Comparison of ENCODE assay signal across 8 cellular contexts in genomic region chr16:969508-970378, GRCh38. TPM values are rescaled to one million over a fixed set of nuclear protein-coding genes. Genes with fewer than 3 reads are reported as not detected.
DNase-seq lines count a peak whose midpoint lies in the region; ATAC-seq, FAIRE-seq and TF ChIP-seq lines count a peak whose summit lies in the region.

No MANE protein-coding gene starts in this region.

- no peak for TF ChIP-seq EP300 in H1 (IDR thresholded peaks at IDR 0.05; ENCODE audit: borderline replicate concordance in 1 of 2, low read depth in 2 of 2, low read length in 2 of 2)

- H3K79me2 ChIP-seq in PC-3 (ENCODE audit: low read length) (peaks cover 27% of the 10 kb centered on the region), H1 (ENCODE audit: control insufficient read depth in 1 of 2, insufficient read depth in 2 of 2, low read length in 2 of 2) (no peaks in the 10 kb centered on the region)

- H3K18ac ChIP-seq in H1 (ENCODE audit: extremely low read depth, low read length) = no peak overlapping the region; the same call in 1 of the 2 replicates

- no peak overlapping the region for H2BK15ac ChIP-seq in H1 (ENCODE audit: low read length)

- H3K27ac ChIP-seq in PC-3 (ENCODE audit: low read length) (peak overlapping the region; percentile 43; the same call in 1 of the 2 replicates), H1 (ENCODE audit: low read depth, low read length) (no peak overlapping the region), mucosa of rectum (ENCODE audit: low read depth in 2 of 2, low read length in 2 of 2) (peak overlapping the region; percentile 87 to 89)

- peak overlapping the region; percentile 15 for H4K91ac ChIP-seq in H1 (replicated peaks; ENCODE audit: insufficient read length, low read length)

- WGBS in H1 (ENCODE audit: extremely low coverage in 1 of 2, insufficient coverage in 1 of 2, insufficient read length in 1 of 2, insufficient replicate concordance in 2 of 2, low coverage in 1 of 2, low lambda C conversion rate in 2 of 2, missing lambda C conversion rate in 1 of 2), 2 experiments = 71% methylated on average over 38 of the region's 53 CpGs; no CpG with 5 or more reads in 1 of the 2 experiments

- no peak overlapping the region for H3K14ac ChIP-seq in H1 (ENCODE audit: insufficient read length)

- peak overlapping the region; percentile 30 for H3K56ac ChIP-seq in H1 (replicated peaks; ENCODE audit: insufficient read length, low read depth, low read length)

- H3K23ac ChIP-seq in H1 (ENCODE audit: insufficient read length) = no peak overlapping the region

- H3K4me3 ChIP-seq in PC-3 (ENCODE audit: low read length) = peak overlapping the region; percentile 94
- peak overlapping the region; percentile 61 to 95 (median 70) for H3K4me3 ChIP-seq in H1 (ENCODE audit: extremely low read depth in 1 of 4, insufficient read depth in 2 of 4, low read depth in 3 of 4, low read length in 4 of 4)
- peak overlapping the region; percentile 75 to 88 for H3K4me3 ChIP-seq in mucosa of rectum (ENCODE audit: low read length in 2 of 2)

- H3K79me1 ChIP-seq in H1 (ENCODE audit: low read depth, low read length) = no peaks in the 10 kb centered on the region; the same call in 1 of the 2 replicates

- peaks cover 12% of the 10 kb centered on the region for H3K4me1 ChIP-seq in PC-3 (ENCODE audit: insufficient read depth, low read length)
- peaks cover 0 to 10% (median 6%) of the 10 kb centered on the region in 4 experiments; a peak in 6 of 7 replicates for H3K4me1 ChIP-seq in H1 (replicated peaks in 1 of 4; ENCODE audit: control insufficient read depth in 3 of 4, insufficient read depth in 4 of 4, low read length in 3 of 4)
- peaks cover 10 to 15% of the 10 kb centered on the region in 2 donors for H3K4me1 ChIP-seq in mucosa of rectum (ENCODE audit: control insufficient read depth in 2 of 2, insufficient read depth in 2 of 2, low read length in 2 of 2)

- H3F3A ChIP-seq in PC-3 (ENCODE audit: low read length, unreplicated experiment) = no peaks in the 10 kb centered on the region

- no peak for FAIRE-seq in H1 (lab: Jason Lieb, UNC)

- no peaks in the 10 kb centered on the region for H3K27me3 ChIP-seq in PC-3 (ENCODE audit: low read length)
- peaks cover 0 to 25% (median 14%) of the 10 kb centered on the region in 4 experiments; a peak in 6 of 7 replicates for H3K27me3 ChIP-seq in H1 (replicated peaks in 1 of 4; ENCODE audit: control insufficient read depth in 3 of 4, extremely low read depth in 1 of 4, insufficient read depth in 3 of 4, low read length in 3 of 4)
- H3K27me3 ChIP-seq in mucosa of rectum (ENCODE audit: control insufficient read depth in 2 of 2, insufficient read depth in 2 of 2, low read length in 2 of 2) = no peaks in the 10 kb centered on the region

- peak; percentile 12 for ATAC-seq in GM19395 (IDR thresholded peaks at IDR 0.05; ENCODE audit: unreplicated experiment)
- ATAC-seq in PC-3 = 0 out of 2 replicates have a peak, but pooled peaks have one; percentile 6
- no peak for ATAC-seq in GM19328 (IDR thresholded peaks at IDR 0.05; ENCODE audit: unreplicated experiment)

- peaks cover 4% of the 10 kb centered on the region; the same call in 1 of the 2 replicates for H3K23me2 ChIP-seq in H1 (ENCODE audit: low read depth, low read length)

- H3K36me3 ChIP-seq in PC-3 (ENCODE audit: low read depth, low read length) = no peaks in the 10 kb centered on the region; the same call in none of the 2 replicates
- no peaks in the 10 kb centered on the region for H3K36me3 ChIP-seq in H1 (ENCODE audit: control insufficient read depth in 2 of 4, insufficient read depth in 4 of 4, low read length in 3 of 4)
- peaks cover 0 to 4% of the 10 kb centered on the region in 2 donors for H3K36me3 ChIP-seq in mucosa of rectum (ENCODE audit: control insufficient read depth in 2 of 2, insufficient read depth in 2 of 2, low read length in 2 of 2)

- CTCF ChIA-PET in PC-3 (lab: Charles Lee) (no interaction called here), H1 (lab: Charles Lee; ENCODE audit: partially characterized antibody) (no interaction called here)

- H3K9me3 ChIP-seq in PC-3 (ENCODE audit: low read length) = no peaks in the 10 kb centered on the region
- peaks cover 0 to 4% of the 10 kb centered on the region in 2 experiments; a peak in 1 of 4 replicates for H3K9me3 ChIP-seq in H1 (ENCODE audit: insufficient read depth in 2 of 2, low read depth in 1 of 2, low read length in 1 of 2)
- H3K9me3 ChIP-seq in mucosa of rectum (ENCODE audit: control insufficient read depth in 2 of 2, low read length in 2 of 2) = no peaks in the 10 kb centered on the region

- peak overlapping the region; percentile 71 for H4K8ac ChIP-seq in H1 (ENCODE audit: extremely low read depth, insufficient read depth, low read length)

- H2AK5ac ChIP-seq in H1 (ENCODE audit: low read depth, low read length) = no peak overlapping the region

- TF ChIP-seq CTCF in PC-3 (conservative IDR thresholded peaks at IDR 0.05; ENCODE audit: low read depth, low read length) (no peak), H1 (IDR thresholded peaks at IDR 0.05; ENCODE audit: control extremely low read depth in 1 of 3, insufficient read depth in 1 of 3, low read depth in 1 of 3, low read length in 3 of 3) (no peak)

- no peak for TF ChIP-seq RAD21 in H1 (IDR thresholded peaks at IDR 0.05 in 1 of 2, conservative IDR thresholded peaks at IDR 0.05 in 1 of 2; ENCODE audit: low read depth in 2 of 2, low read length in 2 of 2)

- TSS peak; percentile 37 for BruUV-seq in PC-3 (replicated peaks; lab: Mats Ljungman, UMichigan)

- no peak overlapping the region for H4K5ac ChIP-seq in H1 (ENCODE audit: insufficient read length, low read depth, low read length)

- no peak overlapping the region for H2BK120ac ChIP-seq in H1 (replicated peaks; ENCODE audit: low read depth, low read length)

- H3K4ac ChIP-seq in H1 (replicated peaks; ENCODE audit: insufficient read length, low read depth, low read length) = no peak overlapping the region

- H2AFZ ChIP-seq in PC-3 (ENCODE audit: low read length) = no peak overlapping the region
- no peak overlapping the region for H2AFZ ChIP-seq in H1 (ENCODE audit: low read length)

- H2BK5ac ChIP-seq in H1 (ENCODE audit: low read depth, low read length) = no peak overlapping the region

- H3K4me2 ChIP-seq in PC-3 (ENCODE audit: low read length) (peak overlapping the region; percentile 91), H1 (ENCODE audit: insufficient read depth in 1 of 2, low read depth in 2 of 2, low read length in 2 of 2) (peak overlapping the region; percentile 40 to 94)

- no peak overlapping the region for H2BK12ac ChIP-seq in H1 (ENCODE audit: low read depth, low read length)

- H4K20me1 ChIP-seq in PC-3 (ENCODE audit: low read length) (no peaks in the 10 kb centered on the region), H1 (replicated peaks in 1 of 2; ENCODE audit: control insufficient read depth in 1 of 2, insufficient read depth in 2 of 2, low read length in 2 of 2) (no peaks in the 10 kb centered on the region)

- H3K9me2 ChIP-seq in PC-3 (replicated peaks; ENCODE audit: low read length) = no peaks in the 10 kb centered on the region

- intact Hi-C loops in PC-3 (cut with micrococcal nuclease) = no loop called here

- peak; percentile 6 for DNase-seq in PC-3
- peak in 1 of 2 experiments; percentile 67 for DNase-seq in H1 (ENCODE audit: low read depth in 1 of 2, low spot score in 2 of 2)
- DNase-seq in OCI-M1 (lab: John Stamatoyannopoulos, UW) = no peak
- no peak for DNase-seq in stimulated activated CD4-positive, alpha-beta T cell treated with anti-CD3 and anti-CD28 coated beads, Interleukin-4, amount 100 ng/mL, for 1 hour
- no peak for DNase-seq in stimulated activated CD4-positive, alpha-beta T cell treated with anti-CD3 and anti-CD28 coated beads, Interleukin-1b, Interleukin-23, amount 100 ng/mL, for 48 hours

- H3K9ac ChIP-seq in PC-3 (ENCODE audit: low read length) (peak overlapping the region; percentile 96), H1 (replicated peaks in 1 of 4; ENCODE audit: extremely low read depth in 1 of 4, low read depth in 3 of 4, low read length in 3 of 4) (peak overlapping the region in 2 of 4 experiments; percentile 38 to 44; a peak in 1 of 7 replicates), mucosa of rectum (ENCODE audit: low read depth in 1 of 2, low read length in 2 of 2) (peak overlapping the region; percentile 24 to 81)

- no peak overlapping the region for H2BK20ac ChIP-seq in H1 (ENCODE audit: low read length)

- POLR2A ChIA-PET in PC-3 (lab: Charles Lee; ENCODE audit: unreplicated experiment) = no interaction called here
- POLR2A ChIA-PET in H1 (lab: Charles Lee; ENCODE audit: partially characterized antibody) = no interaction called here

- TF ChIP-seq POLR2A in H1 (IDR thresholded peaks at IDR 0.05; ENCODE audit: control extremely low read depth in 1 of 2, low read depth in 2 of 2, low read length in 2 of 2) = no peak

TF ChIP-seq in H1, 55 proteins besides CTCF, POLR2A, EP300 and RAD21 (continues in another document):
- TF ChIP-seq FOSL1 (IDR thresholded peaks at IDR 0.05; ENCODE audit: insufficient read depth, low read depth, low read length) (no peak), JUND (IDR thresholded peaks at IDR 0.05; ENCODE audit: low read length) (no peak), SUZ12 (IDR thresholded peaks at IDR 0.05; ENCODE audit: low read length) (peak; percentile 25; the same call in 1 of the 2 replicates), SAP30 (IDR thresholded peaks at IDR 0.05; ENCODE audit: insufficient read depth, insufficient replicate concordance, low read length) (no peak), RBBP5 (IDR thresholded peaks at IDR 0.05; ENCODE audit: borderline replicate concordance, low read depth, low read length) (no peak)

RNA-seq across cellular contexts. Expression of gene LMF1, which starts 1.0 kb away (rescaled TPM):
- 12.9 and 13.5 TPM in 2 replicates for total RNA-seq in PC-3 (2014; rRNA removed)
- 3.5 and 5.1 TPM in 2 replicates for total RNA-seq in H1 (2021; fragmentation: NEBNext Ultra II Directional; extraction: Animal tissue kit (Norgen Biotek cat#: 25700))
- polyA plus RNA-seq in H1 (2011; rRNA removed) = 9.0 and 9.1 TPM in 2 replicates
- polyA plus RNA-seq in H1 (2011; cell fraction: cytosol; rRNA removed) = 3.9 TPM
- polyA plus RNA-seq in H1 (2011; cell fraction: nucleus; rRNA removed) = 13.2 TPM
- 3.0 to 6.8 TPM (median 5.8 TPM) in 4 replicates for polyA plus RNA-seq in H1 (2012, experiment 1 of 2)
- polyA plus RNA-seq in H1 (2012, experiment 2 of 2) = 4.3 TPM
- 4.6 TPM for polyA plus RNA-seq in H1 (2013, experiment 1 of 2)
- polyA plus RNA-seq in H1 (2013, experiment 2 of 2) = 4.0 TPM
- 9.2 and 12.6 TPM in 2 replicates for polyA minus RNA-seq in H1 (2011; rRNA and poly(A)+ RNA removed)
- polyA minus RNA-seq in H1 (2011; cell fraction: cytosol; rRNA and poly(A)+ RNA removed) = 2.3 TPM
- 11.4 TPM for polyA minus RNA-seq in H1 (2011; cell fraction: nucleus; rRNA and poly(A)+ RNA removed)

RNA-seq across cellular contexts. Expression of gene SOX8, which starts 11.8 kb away (rescaled TPM):
- 0.47 and 0.92 TPM in 2 replicates for total RNA-seq in PC-3 (2014; rRNA removed)
- 5.7 and 6.4 TPM in 2 replicates for total RNA-seq in H1 (2021; fragmentation: NEBNext Ultra II Directional; extraction: Animal tissue kit (Norgen Biotek cat#: 25700))
- polyA plus RNA-seq in H1 (2011; rRNA removed) = 2.2 and 4.5 TPM in 2 replicates
- 3.4 TPM for polyA plus RNA-seq in H1 (2011; cell fraction: cytosol; rRNA removed)
- polyA plus RNA-seq in H1 (2011; cell fraction: nucleus; rRNA removed) = 6.4 TPM
- polyA plus RNA-seq in H1 (2012, experiment 1 of 2) = 2.6 to 3.6 TPM (median 3.4 TPM) in 4 replicates
- 3.8 TPM for polyA plus RNA-seq in H1 (2012, experiment 2 of 2)
- 4.4 TPM for polyA plus RNA-seq in H1 (2013, experiment 1 of 2)
- polyA plus RNA-seq in H1 (2013, experiment 2 of 2) = 4.6 TPM
- polyA minus RNA-seq in H1 (2011; rRNA and poly(A)+ RNA removed) = 0.51 and 1.2 TPM in 2 replicates
- polyA minus RNA-seq in H1 (2011; cell fraction: cytosol; rRNA and poly(A)+ RNA removed) = 1.8 TPM
- polyA minus RNA-seq in H1 (2011; cell fraction: nucleus; rRNA and poly(A)+ RNA removed) = 3.5 TPM
